Comparison of ENCODE assay signal across 8 cellular contexts in the genomic region with DNA sequence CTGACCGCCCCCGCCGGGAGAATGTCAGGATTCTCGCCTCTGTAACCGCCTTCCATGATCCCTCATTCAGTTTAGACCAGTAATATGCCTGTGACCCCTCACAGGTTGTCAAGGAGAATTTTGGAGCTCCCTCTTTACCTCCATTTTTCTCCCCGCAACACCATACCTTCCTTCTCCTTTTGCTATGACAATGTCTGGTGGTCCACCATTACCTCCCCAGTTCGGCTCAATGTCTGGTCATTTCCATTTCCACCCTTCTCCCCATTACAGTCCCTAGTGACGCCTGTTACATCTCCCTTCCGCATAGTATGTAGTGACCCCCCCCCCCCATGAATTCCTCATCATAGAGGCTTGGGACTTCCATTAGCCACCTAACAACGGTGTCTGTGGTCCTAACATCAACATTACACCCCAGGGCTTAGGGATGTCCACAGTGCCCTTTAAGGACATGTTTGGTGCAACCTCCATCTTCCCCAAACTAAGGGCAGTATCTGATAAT. TPM values are rescaled to one million over a fixed set of nuclear protein-coding genes. Genes with fewer than 3 reads are reported as not detected.
DNase-seq lines count a peak whose midpoint lies in the region; ATAC-seq and FAIRE-seq lines count a peak whose summit lies in the region.

No MANE protein-coding gene starts in this region.

- intact Hi-C loops in activated CD4-positive, alpha-beta T cell treated with anti-CD3 and anti-CD28 coated beads, Interleukin-2, amount 10 ng/mL, durations not matched to agents 24 days and 14 days (cut with micrococcal nuclease): loop anchor here (2.0 to 10.0 kb wide), 8 partner anchors 21 to 466 kb away; partner anchors contain the start of genes ELK1, TIMP1, UXT and ZNF41
- intact Hi-C loops in sciatic nerve (cut with DNase I): loop anchor here (1.0 kb wide), 1 partner anchor 33 kb away; no protein-coding TSS in a partner anchor

- no peaks in the 10 kb centered on the region for H3K27me3 ChIP-seq in layer of hippocampus (ENCODE audit: control insufficient read depth, insufficient read depth, low read length)

- peaks cover 24% of the 10 kb centered on the region for H3K4me1 Mint-ChIP-seq in activated CD4-positive, alpha-beta T cell treated with anti-CD3 and anti-CD28 coated beads, Interleukin-2, amount 10 ng/mL, durations not matched to agents 24 days and 14 days

- H3K27me3 Mint-ChIP-seq in activated CD4-positive, alpha-beta T cell treated with anti-CD3 and anti-CD28 coated beads, Interleukin-2, amount 10 ng/mL, durations not matched to agents 24 days and 14 days: no peaks in the 10 kb centered on the region

- FAIRE-seq in GM19239 (lab: Jason Lieb, UNC): no peak

- peak overlapping the region; percentile 95 for H3K4me3 Mint-ChIP-seq in activated CD4-positive, alpha-beta T cell treated with anti-CD3 and anti-CD28 coated beads, Interleukin-2, amount 10 ng/mL, durations not matched to agents 24 days and 14 days

- H3K36me3 Mint-ChIP-seq in activated CD4-positive, alpha-beta T cell treated with anti-CD3 and anti-CD28 coated beads, Interleukin-2, amount 10 ng/mL, durations not matched to agents 24 days and 14 days (ENCODE audit: low read depth): peaks cover 22% of the 10 kb centered on the region

- no peaks in the 10 kb centered on the region for H3K9me3 Mint-ChIP-seq in activated CD4-positive, alpha-beta T cell treated with anti-CD3 and anti-CD28 coated beads, Interleukin-2, amount 10 ng/mL, durations not matched to agents 24 days and 14 days

- peak overlapping the region; percentile 97 for H3K27ac Mint-ChIP-seq in activated CD4-positive, alpha-beta T cell treated with anti-CD3 and anti-CD28 coated beads, Interleukin-2, amount 10 ng/mL, durations not matched to agents 24 days and 14 days

- WGBS in adipose tissue, 3 donors: 4 to 36% (median 5%) methylated on average over 10 of the region's 10 CpGs

- no peak for ATAC-seq in sciatic nerve

- no peak for DNase-seq in activated CD4-positive, alpha-beta T cell treated with anti-CD3 and anti-CD28 coated beads, Interleukin-2, amount 10 ng/mL, durations not matched to agents 24 days and 14 days
- no peak for DNase-seq in activated CD4-positive, alpha-beta T cell treated with anti-CD3 and anti-CD28 coated beads for 4 hours
- DNase-seq in GM19239 (ENCODE audit: insufficient read length, low spot score): no peak
- no peak for DNase-seq in sciatic nerve (ENCODE audit: low spot score)
- DNase-seq in stimulated activated CD4-positive, alpha-beta T cell treated with anti-CD3 and anti-CD28 coated beads, Interleukin-1b, Interleukin-23, amount 100 ng/mL, for 48 hours: no peak

- peak overlapping the region; percentile 60 for H3K27ac ChIP-seq in adipose tissue (ENCODE audit: low read depth, low read length)
- peak overlapping the region; percentile 57 for H3K27ac ChIP-seq in layer of hippocampus (ENCODE audit: low read depth, low read length)
- peak overlapping the region; percentile 89 for H3K27ac ChIP-seq in temporal lobe (ENCODE audit: low read depth, low read length)

RNA-seq across cellular contexts. Expression of gene ARAF, which starts 0.7 kb away (rescaled TPM):
- total RNA-seq in activated CD4-positive, alpha-beta T cell treated with anti-CD3 and anti-CD28 coated beads, Interleukin-2, amount 10 ng/mL, durations not matched to agents 24 days and 14 days: 77.3 and 78.9 TPM in 2 replicates
- 10 to 100 TPM; 34.3 to 54.8 (median 40.7) TPM for polyA plus RNA-seq in adipose tissue
- total RNA-seq in temporal lobe (5.7 TPM), sciatic nerve (60.5 TPM)

RNA-seq across cellular contexts. Expression of gene TIMP1, which starts 20.5 kb away (rescaled TPM):
- 65.2 and 65.6 TPM in 2 replicates for total RNA-seq in activated CD4-positive, alpha-beta T cell treated with anti-CD3 and anti-CD28 coated beads, Interleukin-2, amount 10 ng/mL, durations not matched to agents 24 days and 14 days
- 100 to 1,000 TPM in 2 of 3 donors, 10 to 100 TPM in 1; 56.0 to 538 (median 342) TPM for polyA plus RNA-seq in adipose tissue
- total RNA-seq in temporal lobe: 4.7 TPM
- 288 TPM for total RNA-seq in sciatic nerve

RNA-seq across cellular contexts. Expression of gene SYN1, which starts 58.0 kb away (rescaled TPM):
- total RNA-seq in activated CD4-positive, alpha-beta T cell treated with anti-CD3 and anti-CD28 coated beads, Interleukin-2, amount 10 ng/mL, durations not matched to agents 24 days and 14 days: 0.49 and 0.54 TPM in 2 replicates
- polyA plus RNA-seq in adipose tissue: 1 to 10 TPM in 2 of 3 donors, under 1 TPM in 1; 0.69 to 3.0 (median 1.4) TPM
- total RNA-seq in temporal lobe (20.2 TPM), sciatic nerve (2.9 TPM)

Comparison
In these comparisons a context has a peak if more than half of its experiments do, and no peak if none do; other contexts are left out.
1. RNA of gene TIMP1, which starts 20.5 kb away (total RNA-seq): 288 TPM in sciatic nerve (single experiment) and 65.2 to 65.6 TPM in activated CD4-positive, alpha-beta T cell treated with anti-CD3 and anti-CD28 coated beads, Interleukin-2, amount 10 ng/mL, durations not matched to agents 24 days and 14 days; 4.7 TPM in temporal lobe (single experiment); every median in the first group is over 10 times any median in the second.
2. Peak in every context shown above with its lines, with median percentiles within 50 percentile points of each other: H3K27ac ChIP-seq.